In genomic region chr17:48053758-48054237, GRCh38 we compare ENCODE assay signal across 8 cellular contexts. TPM values are rescaled to one million over a fixed set of nuclear protein-coding genes. Genes with fewer than 3 reads are reported as not detected.
DNase-seq lines count a peak whose midpoint lies in the region; ATAC-seq and TF ChIP-seq lines count a peak whose summit lies in the region.

No MANE protein-coding gene starts in this region.

- peaks cover 78% of the 10 kb centered on the region for H4K20me1 ChIP-seq in Loucy (ENCODE audit: insufficient read depth, low read length, poor library complexity, severe bottlenecking)
- peaks cover 9% of the 10 kb centered on the region for H4K20me1 ChIP-seq in neural cell (ENCODE audit: insufficient read depth)

- TF ChIP-seq CTCF in A673 (conservative IDR thresholded peaks at IDR 0.05; ENCODE audit: low read depth, low read length) (no peak), Loucy (conservative IDR thresholded peaks at IDR 0.05; ENCODE audit: low read length) (no peak), neural cell (IDR thresholded peaks at IDR 0.05; ENCODE audit: poor library complexity, severe bottlenecking) (no peak)

- no peaks in the 10 kb centered on the region for H3K9me2 ChIP-seq in Loucy (replicated peaks; ENCODE audit: low read depth, low read length)
- no peaks in the 10 kb centered on the region for H3K9me2 ChIP-seq in neural cell (ENCODE audit: insufficient read depth, low read length)

- H3K4me3 ChIP-seq in A673 (ENCODE audit: low read depth, low read length, poor library complexity, severe bottlenecking) (peak overlapping the region; percentile 7), Loucy (ENCODE audit: low read length, poor library complexity, severe bottlenecking) (peak overlapping the region; percentile 81), neural cell (ENCODE audit: low read length) (peak overlapping the region; percentile 85)

- no peak for TF ChIP-seq RAD21 in neural cell (conservative IDR thresholded peaks at IDR 0.05)

- H3K4me1 ChIP-seq in A673 (ENCODE audit: insufficient read depth, low read length, poor library complexity, severe bottlenecking) (peaks cover 71% of the 10 kb centered on the region), Loucy (ENCODE audit: insufficient read depth, low read length, poor library complexity, severe bottlenecking) (peaks cover 64% of the 10 kb centered on the region)

- H3K27ac ChIP-seq in A673 (ENCODE audit: low read depth, low read length, poor library complexity, severe bottlenecking) (peak overlapping the region; percentile 93), cingulate gyrus (ENCODE audit: low read depth, low read length) (peak overlapping the region; percentile 76), neural cell (ENCODE audit: low read length) (peak overlapping the region; percentile 89)

- POLR2A ChIA-PET in A673 (lab: Charles Lee; ENCODE audit: low non-redundant PET): interaction anchor here (0.5 to 0.6 kb wide), 2 partner anchors 15 to 62 kb away, joined by 3 to 4 read pairs; no protein-coding TSS in a partner anchor

- no peak overlapping the region for H2AFZ ChIP-seq in Loucy (ENCODE audit: low read length)
- peak overlapping the region; percentile 14 for H2AFZ ChIP-seq in neural cell (ENCODE audit: low read depth, low read length)

- H3K36me3 ChIP-seq in A673 (ENCODE audit: insufficient read depth, low read length, poor library complexity, severe bottlenecking): peaks cover 53% of the 10 kb centered on the region
- H3K36me3 ChIP-seq in Loucy (ENCODE audit: insufficient read depth, low read length): peaks cover 55% of the 10 kb centered on the region
- H3K36me3 ChIP-seq in neural cell (ENCODE audit: insufficient read depth, low read length): no peaks in the 10 kb centered on the region

- no TSS peak for BruUV-seq in A673 (replicated peaks; lab: Mats Ljungman, UMichigan)

- H3K79me2 ChIP-seq in Loucy (ENCODE audit: insufficient read depth, low read length): peaks cover 95% of the 10 kb centered on the region
- peaks cover 60% of the 10 kb centered on the region for H3K79me2 ChIP-seq in neural cell (replicated peaks; ENCODE audit: insufficient read depth, low read length)

- CTCF ChIA-PET in A673 (lab: Charles Lee): interaction anchor here (0.6 to 1.7 kb wide), 3 partner anchors 13 to 104 kb away, joined by 3 to 7 read pairs (median 4); no protein-coding TSS in a partner anchor

- intact Hi-C loops in A673 (cut with micrococcal nuclease; ENCODE audit: unreplicated experiment): loop anchor here (1.0 kb wide), 1 partner anchor 13 kb away; no protein-coding TSS in a partner anchor

- DNase-seq in A673 (ENCODE audit: low spot score) (no peak), amniotic stem cell (lab: John Stamatoyannopoulos, UW) (no peak)
- no peak for DNase-seq in NK-92 treated with Interleukin-12 subunit alpha and Interleukin-12 subunit beta, amount 100 ng/mL, for 24 hours (lab: John Stamatoyannopoulos, UW)

- H3K4me2 ChIP-seq in Loucy (ENCODE audit: low read depth, low read length, poor library complexity, severe bottlenecking) (peak overlapping the region; percentile 92), neural cell (ENCODE audit: low read length) (peak overlapping the region; percentile 88)

- H3F3A ChIP-seq in Loucy (ENCODE audit: low read depth) (no peaks in the 10 kb centered on the region), neural cell (ENCODE audit: insufficient read depth, low read length, poor library complexity, severe bottlenecking) (no peaks in the 10 kb centered on the region)

- ATAC-seq in GM18511 (IDR thresholded peaks at IDR 0.05; ENCODE audit: unreplicated experiment) (no peak), HG03432 (IDR thresholded peaks at IDR 0.05; ENCODE audit: unreplicated experiment) (no peak)

- peak overlapping the region; percentile 81 for H3K9ac ChIP-seq in Loucy (ENCODE audit: low read depth, low read length, poor library complexity, severe bottlenecking)
- peak overlapping the region; percentile 73 for H3K9ac ChIP-seq in neural cell (ENCODE audit: low read length)

- H3K27me3 ChIP-seq in A673 (replicated peaks; ENCODE audit: insufficient read depth, low read depth, low read length, poor library complexity) (no peaks in the 10 kb centered on the region), Loucy (ENCODE audit: insufficient read depth, low read length, poor library complexity, severe bottlenecking) (no peaks in the 10 kb centered on the region), neural cell (ENCODE audit: insufficient read depth, low read depth, low read length) (no peaks in the 10 kb centered on the region)

- H3K9me3 ChIP-seq in A673 (ENCODE audit: low read depth, low read length, poor library complexity, severe bottlenecking) (no peaks in the 10 kb centered on the region), Loucy (ENCODE audit: insufficient read depth, low read depth, low read length) (no peaks in the 10 kb centered on the region), neural cell (ENCODE audit: low read length) (no peaks in the 10 kb centered on the region)

- no peak for TF ChIP-seq EP300 in neural cell (conservative IDR thresholded peaks at IDR 0.05; ENCODE audit: poor library complexity, severe bottlenecking)

TF ChIP-seq in neural cell, 6 proteins besides CTCF, POLR2A, EP300 and RAD21:
- no peak for TF ChIP-seq TAF1 (IDR thresholded peaks at IDR 0.05; ENCODE audit: low read depth)
- TF ChIP-seq MXI1 (conservative IDR thresholded peaks at IDR 0.05; ENCODE audit: poor library complexity, severe bottlenecking): no peak
- TF ChIP-seq EZH2 (IDR thresholded peaks at IDR 0.05; ENCODE audit: borderline replicate concordance, insufficient read depth, low read length, poor library complexity, severe bottlenecking): no peak
- TF ChIP-seq SMC3 (conservative IDR thresholded peaks at IDR 0.05; ENCODE audit: poor library complexity): no peak
- no peak for TF ChIP-seq POLR2AphosphoS5 (IDR thresholded peaks at IDR 0.05)
- no peak for TF ChIP-seq REST (IDR thresholded peaks at IDR 0.05; ENCODE audit: borderline replicate concordance)
TF ChIP-seq in neural cell: peak in this region for 0.

RNA-seq across cellular contexts. Expression of gene NFE2L1, which starts 5.6 kb away (rescaled TPM):
- total RNA-seq in A673 (2021): 149 and 168 TPM in 2 replicates
- 48.4 and 67.1 TPM in 2 replicates for polyA plus RNA-seq in neural cell
- polyA minus RNA-seq in neural cell: 82.2 and 96.9 TPM in 2 replicates

RNA-seq across cellular contexts. Expression of gene COPZ2, which starts 16.2 kb away (rescaled TPM):
- 2.3 TPM in 1 of 2 replicates, not detected in the other for total RNA-seq in A673 (2021)
- not detected in 2 replicates for polyA plus RNA-seq in neural cell
- not detected in 2 replicates for polyA minus RNA-seq in neural cell

RNA-seq across cellular contexts. Expression of gene CBX1, which starts 47.5 kb away (rescaled TPM):
- total RNA-seq in A673 (2021): 121 and 139 TPM in 2 replicates
- 336 and 363 TPM in 2 replicates for polyA plus RNA-seq in neural cell
- 205 and 210 TPM in 2 replicates for polyA minus RNA-seq in neural cell

RNA-seq across cellular contexts. Expression of gene SNX11, which starts 53.8 kb away (rescaled TPM):
- total RNA-seq in A673 (2021): 25.1 and 27.6 TPM in 2 replicates
- 29.0 and 34.7 TPM in 2 replicates for polyA plus RNA-seq in neural cell
- polyA minus RNA-seq in neural cell: 25.7 and 30.7 TPM in 2 replicates

Comparison
In these comparisons a context has a peak if more than half of its experiments do, and no peak if none do; other contexts are left out.
1. H3K4me3 ChIP-seq: peak in every context shown above with its lines; median percentile 85 in neural cell; 81 in Loucy; 7 in A673.